In genomic region chr16:29876578-29877249, GRCh38 we compare ENCODE assay signal across 10 cellular contexts. TPM values are rescaled to one million over a fixed set of nuclear protein-coding genes. Genes with fewer than 3 reads are reported as not detected.
A peak's percentile ranks its signal among the peaks of the same experiment; 100 is the strongest.
DNase-seq lines count a peak whose midpoint lies in the region; ATAC-seq, FAIRE-seq and TF ChIP-seq lines count a peak whose summit lies in the region.
"Had no signal": no experiment of that assay in that cellular context is flagged by ENCODE, and none has a peak within 500 bp of the region (broad histone marks: within the 10 kb centered on the region; RNA-seq: fewer than 3 reads in every experiment).

No MANE protein-coding gene starts in this region.

- H3K27ac ChIP-seq in heart right ventricle (no peak overlapping the region), astrocyte (ENCODE audit: low read depth, low read length) (no peak overlapping the region), mesendoderm (ENCODE audit: low read depth, low read length) (no peak overlapping the region)
- H3K27ac ChIP-seq: prostate gland had no signal

- no peak for FAIRE-seq in astrocyte (lab: Jason Lieb, UNC)

- 7 to 9% methylated on average over 46 to 47 of the region's 47 CpGs for WGBS in heart right ventricle, 2 donors
- no CpG with 5 or more reads among the region's 47 CpGs for WGBS in mesendoderm (ENCODE audit: extremely low coverage, insufficient coverage, low lambda C conversion rate)

- no peaks in the 10 kb centered on the region for H4K20me1 ChIP-seq in astrocyte (ENCODE audit: insufficient read depth, low read length)

- H4K5ac ChIP-seq in mesendoderm (ENCODE audit: low read length), result no peak overlapping the region

- H2AFZ ChIP-seq in astrocyte (ENCODE audit: low read depth, low read length), result peak overlapping the region; percentile 42

- H2BK5ac ChIP-seq in mesendoderm (ENCODE audit: low read length), result no peak overlapping the region

- H3K4me1 ChIP-seq in heart right ventricle (peaks cover 0 to 12% (median 0%) of the 10 kb centered on the region in 9 donors), astrocyte (ENCODE audit: insufficient read depth, low read length) (no peaks in the 10 kb centered on the region), mesendoderm (ENCODE audit: control insufficient read depth, low read depth, low read length) (no peaks in the 10 kb centered on the region)
- H3K4me1 ChIP-seq: prostate gland had no signal

- H3K23ac ChIP-seq in mesendoderm (ENCODE audit: low read length), result peak overlapping the region; percentile 97

- no peak overlapping the region for H4K8ac ChIP-seq in mesendoderm (ENCODE audit: low read depth, low read length)

- peak overlapping the region; percentile 88 for H3K56ac ChIP-seq in mesendoderm (ENCODE audit: low read length)

- H2BK120ac ChIP-seq in mesendoderm (ENCODE audit: low read depth, low read length), result no peak overlapping the region

- H2AK5ac ChIP-seq in mesendoderm (ENCODE audit: low read length), result no peak overlapping the region

- H3K4ac ChIP-seq in mesendoderm (ENCODE audit: low read depth, low read length), result no peak overlapping the region

- DNase-seq in heart right ventricle (no peak), cardiac septum (ENCODE audit: low spot score) (no peak), astrocyte (ENCODE audit: low read depth) (no peak), mesendoderm (peak; percentile 39), NCI-H2171 treated with DMSO at 0.1 percent for 48 hours (lab: John Stamatoyannopoulos, UW) (no peak), GF-D8 (lab: John Stamatoyannopoulos, UW) (no peak), NCI-H187 treated with DMSO at 0.1 percent for 48 hours (lab: John Stamatoyannopoulos, UW) (no peak)
- DNase-seq: PC-3 had no signal

- H3K79me2 ChIP-seq in astrocyte (ENCODE audit: insufficient read depth, low read length) (no peaks in the 10 kb centered on the region), mesendoderm (ENCODE audit: control insufficient read depth, insufficient read depth, low read length) (no peaks in the 10 kb centered on the region)

- TF ChIP-seq CTCF in heart right ventricle (IDR thresholded peaks at IDR 0.05), result no peak
- TF ChIP-seq CTCF in astrocyte (IDR thresholded peaks at IDR 0.05; ENCODE audit: insufficient read depth, low read depth, low read length), result no peak

- no peaks in the 10 kb centered on the region for H3K4me1 Mint-ChIP-seq in astrocyte (ENCODE audit: low read depth, unreplicated experiment)

- peaks cover 2% of the 10 kb centered on the region for H3K9me3 Mint-ChIP-seq in astrocyte (ENCODE audit: unreplicated experiment)

- intact Hi-C loops in heart right ventricle (cut with DNase I) (no loop called here), cardiac septum (cut with DNase I) (no loop called here)

- no peak overlapping the region for H3K4me3 Mint-ChIP-seq in astrocyte (ENCODE audit: unreplicated experiment)

- H3K27ac Mint-ChIP-seq in astrocyte (ENCODE audit: unreplicated experiment), result no peak overlapping the region

- no peak overlapping the region for H3K18ac ChIP-seq in mesendoderm (ENCODE audit: low read length)

- peak overlapping the region; percentile 73 for H3K4me2 ChIP-seq in astrocyte (ENCODE audit: low read length)
- H3K4me2 ChIP-seq in mesendoderm (ENCODE audit: low read length), result peak overlapping the region; percentile 97

- H3K9ac ChIP-seq in astrocyte (ENCODE audit: low read length) (no peak overlapping the region), mesendoderm (ENCODE audit: low read length) (peak overlapping the region; percentile 69)

- peaks cover 20% of the 10 kb centered on the region for H3K27me3 Mint-ChIP-seq in astrocyte (ENCODE audit: low read depth, unreplicated experiment)

- H3K36me3 ChIP-seq in heart right ventricle (no peaks in the 10 kb centered on the region), astrocyte (ENCODE audit: insufficient read depth, low read length) (no peaks in the 10 kb centered on the region), mesendoderm (ENCODE audit: control insufficient read depth, insufficient read depth, low read length) (no peaks in the 10 kb centered on the region)
- H3K36me3 ChIP-seq: prostate gland had no signal

- H2BK15ac ChIP-seq in mesendoderm (replicated peaks; ENCODE audit: low read depth), result no peak overlapping the region

- H3K79me1 ChIP-seq in mesendoderm (ENCODE audit: low read length), result no peaks in the 10 kb centered on the region

- ATAC-seq in heart right ventricle (no peak), HG03442 (IDR thresholded peaks at IDR 0.05; ENCODE audit: unreplicated experiment) (no peak)
- ATAC-seq: PC-3 had no signal

- H3K36me3 Mint-ChIP-seq in astrocyte (ENCODE audit: low read depth, unreplicated experiment), result peaks cover 8% of the 10 kb centered on the region

- H3K9me3 ChIP-seq in heart right ventricle (no peaks in the 10 kb centered on the region), astrocyte (ENCODE audit: insufficient read depth, low read depth, low read length) (no peaks in the 10 kb centered on the region)
- H3K9me3 ChIP-seq: prostate gland had no signal

- H3K27me3 ChIP-seq in heart right ventricle, result peaks cover 3 to 52% (median 50%) of the 10 kb centered on the region in 7 donors
- peaks cover 15% of the 10 kb centered on the region for H3K27me3 ChIP-seq in astrocyte (ENCODE audit: insufficient read depth, low read length)
- no peaks in the 10 kb centered on the region for H3K27me3 ChIP-seq in mesendoderm (ENCODE audit: insufficient read depth, low read length, poor library complexity)

- H3K4me3 ChIP-seq in heart right ventricle (peak overlapping the region in 8 of 10 donors; percentile 7 to 42 (median 22)), astrocyte (ENCODE audit: insufficient read depth, low read depth, low read length) (no peak overlapping the region), mesendoderm (ENCODE audit: low read length) (peak overlapping the region; percentile 35)
- H3K4me3 ChIP-seq: prostate gland had no signal

RNA-seq across cellular contexts. Expression of gene CDIPT, which starts 13.7 kb away (rescaled TPM):
- total RNA-seq in heart right ventricle (10 to 100 TPM; 61.8 to 87.0 (median 72.7) TPM), cardiac septum (73.8 TPM), astrocyte (88.1 and 92.0 TPM in 2 replicates)
- 10 to 100 TPM; 55.1 to 99.6 TPM for polyA plus RNA-seq in heart right ventricle
- 47.5 TPM for polyA plus RNA-seq in mesendoderm (2013, experiment 1 of 2)
- polyA plus RNA-seq in mesendoderm (2013, experiment 2 of 2), result 46.8 TPM

RNA-seq across cellular contexts. Expression of gene SEZ6L2, which starts 22.6 kb away (rescaled TPM):
- 1 to 10 TPM in 2 of 10 donors, under 1 TPM in 8; 0.17 to 1.2 (median 0.73) TPM for total RNA-seq in heart right ventricle
- under 1 TPM in 1 of 2 donors, not detected in 1; 0.61 TPM for polyA plus RNA-seq in heart right ventricle
- 1.2 TPM for total RNA-seq in cardiac septum
- 69.6 and 90.6 TPM in 2 replicates for total RNA-seq in astrocyte
- 21.1 TPM for polyA plus RNA-seq in mesendoderm (2013, experiment 1 of 2)
- polyA plus RNA-seq in mesendoderm (2013, experiment 2 of 2), result 19.7 TPM

RNA-seq across cellular contexts. Expression of gene ASPHD1, which starts 23.6 kb away (rescaled TPM):
- total RNA-seq in heart right ventricle (1 to 10 TPM in 1 of 10 donors, under 1 TPM in 5, not detected in 4; 0.20 to 1.1 (median 0.75) TPM), cardiac septum (0.38 TPM), astrocyte (43.3 and 44.8 TPM in 2 replicates)
- polyA plus RNA-seq in heart right ventricle, result under 1 TPM in 1 of 2 donors, not detected in 1; 0.28 TPM
- polyA plus RNA-seq in mesendoderm (2013, experiment 1 of 2), result 3.9 TPM
- polyA plus RNA-seq in mesendoderm (2013, experiment 2 of 2), result 3.7 TPM

RNA-seq across cellular contexts. Expression of gene KCTD13, which starts 49.3 kb away (rescaled TPM):
- 1 to 10 TPM; 5.4 to 8.2 (median 7.3) TPM for total RNA-seq in heart right ventricle
- polyA plus RNA-seq in heart right ventricle, result 10 to 100 TPM in 1 of 2 donors, 1 to 10 TPM in 1; 5.2 to 18.0 TPM
- total RNA-seq in cardiac septum, result 10.7 TPM
- total RNA-seq in astrocyte, result 25.1 and 27.1 TPM in 2 replicates
- polyA plus RNA-seq in mesendoderm (2013, experiment 1 of 2), result 6.0 TPM
- polyA plus RNA-seq in mesendoderm (2013, experiment 2 of 2), result 5.8 TPM

RNA-seq across cellular contexts. Expression of gene MVP, which starts 56.5 kb away (rescaled TPM):
- 100 to 1,000 TPM in 1 of 10 donors, 10 to 100 TPM in 9; 24.5 to 122 (median 37.4) TPM for total RNA-seq in heart right ventricle
- 10 to 100 TPM; 50.9 to 53.0 TPM for polyA plus RNA-seq in heart right ventricle
- total RNA-seq in cardiac septum, result 60.2 TPM
- 38.7 and 40.1 TPM in 2 replicates for total RNA-seq in astrocyte
- polyA plus RNA-seq in mesendoderm (2013, experiment 1 of 2), result 0.13 TPM
- 0.18 TPM for polyA plus RNA-seq in mesendoderm (2013, experiment 2 of 2)

Comparison
In these comparisons a context has a peak if more than half of its experiments do, and no peak if none do; other contexts are left out.
1. RNA of gene SEZ6L2, which starts 22.6 kb away (total RNA-seq): 69.6 to 90.6 TPM in astrocyte; 1.2 TPM in cardiac septum (single experiment) and 0.17 to 1.2 TPM in heart right ventricle; every median in the first group is over 10 times any median in the second.
2. RNA of gene ASPHD1, which starts 23.6 kb away (total RNA-seq): 43.3 to 44.8 TPM in astrocyte; 0.20 to 1.1 TPM in heart right ventricle and 0.38 TPM in cardiac septum (single experiment); every median in the first group is over 10 times any median in the second.